1 cellular context compared by ENCODE assay signal in genomic region chr1:185719021-185719420, GRCh38.
TF ChIP-seq lines count a peak whose summit lies in the region.

No MANE protein-coding gene starts in this region.

TF ChIP-seq in HepG2, 621 proteins besides CTCF, POLR2A, EP300 and RAD21:
- TF ChIP-seq ZBTB2 (CRISPR knock-in tag; IDR thresholded peaks at IDR 0.05; ENCODE audit: low read depth) (no peak), KDM1A (CRISPR knock-in tag; IDR thresholded peaks at IDR 0.05) (no peak), ZXDC (CRISPR knock-in tag; IDR thresholded peaks at IDR 0.05) (no peak), BHLHE40 (IDR thresholded peaks at IDR 0.05; ENCODE audit: low read length) (no peak), ZNF773 (CRISPR knock-in tag; IDR thresholded peaks at IDR 0.05; ENCODE audit: borderline replicate concordance) (no peak), THRA (CRISPR knock-in tag; IDR thresholded peaks at IDR 0.05; ENCODE audit: borderline replicate concordance) (no peak)
